Comparison of ENCODE assay signal across 17 cellular contexts in the genomic region with DNA sequence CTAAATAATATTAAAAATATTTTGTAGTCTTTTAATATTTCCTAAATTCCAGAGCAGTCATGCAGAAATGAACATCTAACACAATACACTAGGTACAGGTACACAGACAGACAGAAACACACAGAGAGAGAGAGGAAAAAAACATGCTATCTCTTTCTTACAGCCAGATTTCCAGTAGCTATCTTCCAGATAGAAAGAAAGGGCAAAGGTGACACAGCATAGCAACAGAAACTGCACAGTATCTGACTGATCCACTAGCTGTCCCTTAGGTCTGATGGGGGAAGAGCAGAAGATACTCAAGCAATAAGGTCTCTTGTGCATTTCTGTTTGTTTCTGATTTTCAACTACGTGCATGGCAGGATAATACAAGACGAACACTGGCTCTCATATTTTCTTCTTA. TPM values are rescaled to one million over a fixed set of nuclear protein-coding genes. Genes with fewer than 3 reads are reported as not detected.
DNase-seq lines count a peak whose midpoint lies in the region; ATAC-seq, FAIRE-seq and TF ChIP-seq lines count a peak whose summit lies in the region.
"Had no signal": no experiment of that assay in that cellular context is flagged by ENCODE, and none has a peak within 500 bp of the region (broad histone marks: within the 10 kb centered on the region; RNA-seq: fewer than 3 reads in every experiment).

No MANE protein-coding gene starts in this region.

- H3K9me3 ChIP-seq in Loucy (ENCODE audit: insufficient read depth, low read depth, low read length) (no peaks in the 10 kb centered on the region), HepG2 (ENCODE audit: low read length) (no peaks in the 10 kb centered on the region)
- H3K9me3 ChIP-seq: A549, SK-N-SH had no signal

- TF ChIP-seq RAD21 in HepG2 (CRISPR knock-in tag; IDR thresholded peaks at IDR 0.05): no peak

- H3K79me2 ChIP-seq in Loucy (ENCODE audit: insufficient read depth, low read length) (peaks cover 97% of the 10 kb centered on the region), HepG2 (ENCODE audit: insufficient read depth, low read length) (peaks cover 89% of the 10 kb centered on the region)

- H3K36me3 ChIP-seq in Loucy (ENCODE audit: insufficient read depth, low read length) (no peaks in the 10 kb centered on the region), HepG2 (replicated peaks in 1 of 2; ENCODE audit: control insufficient read depth in 1 of 2, insufficient read depth in 2 of 2, low read length in 2 of 2) (peaks cover 0 to 11% of the 10 kb centered on the region in 2 experiments; a peak in 1 of 5 replicates)

- H3K9ac ChIP-seq in Loucy (ENCODE audit: low read depth, low read length, poor library complexity, severe bottlenecking) (peak overlapping the region; percentile 31), HepG2 (ENCODE audit: insufficient read depth, low read depth, low read length) (no peak overlapping the region)
- H3K9ac ChIP-seq: SK-N-SH had no signal

- DNase-seq in GM12891 (ENCODE audit: insufficient read length, low spot score) (no peak), WTC11 (ENCODE audit: low spot score) (no peak), HepG2 (ENCODE audit: low spot score) (no peak), iPS-NIHi7 (ENCODE audit: extremely low spot score) (no peak), MV-4-11 (lab: John Stamatoyannopoulos, UW) (no peak), NCI-H146 (lab: John Stamatoyannopoulos, UW) (no peak)
- DNase-seq in T-helper 2 cell treated with Interferon-gamma antibody and Interleukin-4, amounts not matched to agents 5 μg/mL and 100 μg/mL, for 36 hours (ENCODE audit: low spot score): no peak
- DNase-seq: COR-L47; Kasumi-1; NCI-H345; NCI-H526 treated with DMSO at 0.1 percent for 48 hours; NK-92 treated with Interleukin-12 subunit alpha and Interleukin-12 subunit beta, amount 100 ng/mL, for 24 hours; PC-9; SK-N-SH had no signal

- H3K4me1 ChIP-seq in Loucy (ENCODE audit: insufficient read depth, low read length, poor library complexity, severe bottlenecking) (peaks cover 83% of the 10 kb centered on the region), HepG2 (ENCODE audit: insufficient read depth, low read length) (peaks cover 54% of the 10 kb centered on the region)

- H3K9me2 ChIP-seq in Loucy (replicated peaks; ENCODE audit: low read depth, low read length): no peaks in the 10 kb centered on the region
- H3K9me2 ChIP-seq: SK-N-SH had no signal

- no peak overlapping the region for H3K4me3 Mint-ChIP-seq in WTC11
- H3K4me3 Mint-ChIP-seq in T-helper 2 cell treated with Interferon-gamma antibody and Interleukin-4, amounts not matched to agents 5 μg/mL and 100 μg/mL, for 36 hours: no peak overlapping the region
- H3K4me3 Mint-ChIP-seq: CD14-positive monocyte had no signal

- TF ChIP-seq EP300 in HepG2 (IDR thresholded peaks at IDR 0.05; ENCODE audit: low read depth in 2 of 2, low read length in 2 of 2) (no peak), HepG2 (CRISPR knock-in tag; IDR thresholded peaks at IDR 0.05; ENCODE audit: borderline replicate concordance) (no peak)

- peak overlapping the region; percentile 37 for H3K4me3 ChIP-seq in Loucy (ENCODE audit: low read length, poor library complexity, severe bottlenecking)
- H3K4me3 ChIP-seq in HepG2 (replicated peaks in 1 of 3; ENCODE audit: insufficient read depth in 1 of 3, low read depth in 2 of 3, low read length in 3 of 3): no peak overlapping the region
- H3K4me3 ChIP-seq: A549, PC-9 had no signal

- peaks cover 61% of the 10 kb centered on the region for H4K20me1 ChIP-seq in Loucy (ENCODE audit: insufficient read depth, low read length, poor library complexity, severe bottlenecking)
- H4K20me1 ChIP-seq in HepG2 (ENCODE audit: insufficient read depth, low read length): no peaks in the 10 kb centered on the region

- no peak for TF ChIP-seq CTCF in Loucy (conservative IDR thresholded peaks at IDR 0.05; ENCODE audit: low read length)
- no peak for TF ChIP-seq CTCF in WTC11 (IDR thresholded peaks at IDR 0.05)
- TF ChIP-seq CTCF in HepG2 (CRISPR knock-in tag; IDR thresholded peaks at IDR 0.05): no peak

- intact Hi-C loops in HepG2 (cut with micrococcal nuclease; ENCODE audit: unreplicated experiment): no loop called here

- WGBS in HepG2 (ENCODE audit: low lambda C conversion rate): 89% methylated on average over 2 of the region's 2 CpGs

- peak overlapping the region; percentile 57 for H3K4me2 ChIP-seq in Loucy (ENCODE audit: low read depth, low read length, poor library complexity, severe bottlenecking)
- H3K4me2 ChIP-seq in HepG2 (ENCODE audit: low read depth, low read length): no peak overlapping the region
- H3K4me2 ChIP-seq: A549, PC-9, SK-N-SH had no signal

- H3F3A ChIP-seq in Loucy (ENCODE audit: low read depth): 0 out of 2 replicates have a peak, but pooled peaks cover 3% of the 10 kb centered on the region

- H3K36me3 Mint-ChIP-seq in WTC11: 0 out of 2 replicates have a peak, but pooled peaks cover 2% of the 10 kb centered on the region
- H3K36me3 Mint-ChIP-seq in T-helper 2 cell treated with Interferon-gamma antibody and Interleukin-4, amounts not matched to agents 5 μg/mL and 100 μg/mL, for 36 hours (ENCODE audit: low read depth): peaks cover 29% of the 10 kb centered on the region

- no peak overlapping the region for H3K27ac ChIP-seq in HepG2 (ENCODE audit: extremely low read length, insufficient read depth, low read length)
- H3K27ac ChIP-seq: A549, PC-9 had no signal

- no peaks in the 10 kb centered on the region for H3K9me3 Mint-ChIP-seq in WTC11
- H3K9me3 Mint-ChIP-seq in T-helper 2 cell treated with Interferon-gamma antibody and Interleukin-4, amounts not matched to agents 5 μg/mL and 100 μg/mL, for 36 hours: no peaks in the 10 kb centered on the region
- H3K9me3 Mint-ChIP-seq: CD14-positive monocyte had no signal

- H3K27me3 ChIP-seq in Loucy (ENCODE audit: insufficient read depth, low read length, poor library complexity, severe bottlenecking) (no peaks in the 10 kb centered on the region), HepG2 (ENCODE audit: control insufficient read depth in 1 of 2, insufficient read depth in 2 of 2, low read length in 2 of 2) (no peaks in the 10 kb centered on the region; a peak in 1 of 5 replicates)

- CTCF ChIA-PET in WTC11 (lab: Charles Lee): no interaction called here
- CTCF ChIA-PET in HepG2 (lab: Yijun Ruan, JAX; ENCODE audit: low intra/inter-chr PET ratio, low total read pairs): no interaction called here

- H2AFZ ChIP-seq in Loucy (ENCODE audit: low read length) (no peak overlapping the region), HepG2 (ENCODE audit: low read length) (no peak overlapping the region)
- H2AFZ ChIP-seq: PC-9 had no signal

- TF ChIP-seq POLR2A in GM12891 (IDR thresholded peaks at IDR 0.05; ENCODE audit: low read depth, low read length) (no peak), HepG2 (IDR thresholded peaks at IDR 0.05; ENCODE audit: insufficient read depth in 1 of 2, low read depth in 2 of 2, low read length in 2 of 2) (no peak)

- peaks cover 18% of the 10 kb centered on the region for H3K4me1 Mint-ChIP-seq in WTC11
- H3K4me1 Mint-ChIP-seq in T-helper 2 cell treated with Interferon-gamma antibody and Interleukin-4, amounts not matched to agents 5 μg/mL and 100 μg/mL, for 36 hours (ENCODE audit: low read depth): peaks cover 54% of the 10 kb centered on the region

- no peaks in the 10 kb centered on the region for H3K27me3 Mint-ChIP-seq in WTC11 (ENCODE audit: low read depth)
- no peaks in the 10 kb centered on the region for H3K27me3 Mint-ChIP-seq in T-helper 2 cell treated with Interferon-gamma antibody and Interleukin-4, amounts not matched to agents 5 μg/mL and 100 μg/mL, for 36 hours (ENCODE audit: low read depth)

- FAIRE-seq in GM12891 (lab: Jason Lieb, UNC) (peak; percentile 75), HepG2 (lab: Jason Lieb, UNC) (no peak)
- FAIRE-seq: A549 had no signal

- POLR2A ChIA-PET in WTC11 (lab: Charles Lee) (no interaction called here), HepG2 (lab: Yijun Ruan, JAX) (no interaction called here)

- 0 out of 2 replicates have a peak overlapping the region, but pooled peaks have one; percentile 20 for H3K27ac Mint-ChIP-seq in WTC11
- H3K27ac Mint-ChIP-seq in T-helper 2 cell treated with Interferon-gamma antibody and Interleukin-4, amounts not matched to agents 5 μg/mL and 100 μg/mL, for 36 hours: no peak overlapping the region

- in situ Hi-C loops in HepG2 (cut with HindIII; ENCODE audit: extremely low pct_ligation_motif_present, low pct_unique_long_range_greater_than_20kb): no loop called here

- no TSS peak for BruUV-seq in HepG2 (replicated peaks; lab: Mats Ljungman, UMichigan)

- ATAC-seq in WTC11 (no peak), HepG2 (peak; percentile 77)
- ATAC-seq: A549 had no signal

TF ChIP-seq in GM12891, 5 proteins besides CTCF, POLR2A, EP300 and RAD21 (continues in another document):
- TF ChIP-seq POLR2AphosphoS5 (IDR thresholded peaks at IDR 0.05; ENCODE audit: low read depth, low read length): no peak

TF ChIP-seq in HepG2, 621 proteins besides CTCF, POLR2A, EP300 and RAD21:
- peak; percentile 52; the same call in 1 of the 2 replicates for TF ChIP-seq NR2F6 (IDR thresholded peaks at IDR 0.05)
- no peak for TF ChIP-seq NR2F6 (CRISPR knock-in tag; IDR thresholded peaks at IDR 0.05)
- TF ChIP-seq NPAS2 (CRISPR knock-in tag; IDR thresholded peaks at IDR 0.05; ENCODE audit: borderline replicate concordance): no peak

RNA-seq across cellular contexts. Expression of a gene that starts 7.8 kb away (rescaled TPM):
- polyA plus RNA-seq in GM12891 (2012; ENCODE audit: low read depth, missing spikeins): 47.7 TPM
- total RNA-seq in WTC11 (2021) (20.7 to 23.0 TPM (median 22.2 TPM) in 3 replicates), HepG2 (2016; rRNA removed; fragmentation: Illumina TruSeq; extraction: Trizol) (21.7 and 40.9 TPM in 2 replicates)
- total RNA-seq in HepG2 (2016; cell fraction: cytosol; rRNA removed; fragmentation: Illumina TruSeq; extraction: Trizol; ENCODE audit: low read depth): 390 and 448 TPM in 2 replicates
- 20.3 and 39.8 TPM in 2 replicates for total RNA-seq in HepG2 (2016; cell fraction: insoluble cytoplasmic fraction; rRNA removed; fragmentation: Illumina TruSeq; extraction: Trizol)
- total RNA-seq in HepG2 (2016; cell fraction: membrane; rRNA removed; fragmentation: Illumina TruSeq; extraction: Trizol): 97.2 and 111 TPM in 2 replicates
- 53.9 and 55.5 TPM in 2 replicates for total RNA-seq in HepG2 (2016; cell fraction: nucleus; rRNA removed; fragmentation: Illumina TruSeq; extraction: Trizol)
- 5.0 and 5.9 TPM in 2 replicates for polyA plus RNA-seq in HepG2 (2011; rRNA removed)
- 2.2 and 4.6 TPM in 2 replicates for polyA plus RNA-seq in HepG2 (2011; cell fraction: cytosol; rRNA removed)
- polyA plus RNA-seq in HepG2 (2011; cell fraction: nucleus; rRNA removed): 9.7 and 13.6 TPM in 2 replicates
- 11.4 and 16.7 TPM in 2 replicates for polyA plus RNA-seq in HepG2 (2012)
- polyA plus RNA-seq in HepG2 (2016; cell fraction: cytosol; fragmentation: Illumina TruSeq; extraction: Trizol; ENCODE audit: low read depth): 0.57 and 0.69 TPM in 2 replicates
- 7.5 and 10.8 TPM in 2 replicates for polyA plus RNA-seq in HepG2 (2016; cell fraction: insoluble cytoplasmic fraction; fragmentation: Illumina TruSeq; extraction: Trizol; ENCODE audit: low read depth)
- polyA plus RNA-seq in HepG2 (2016; cell fraction: membrane; fragmentation: Illumina TruSeq; extraction: Trizol; ENCODE audit: low read depth): 1.5 TPM in 2 replicates
- polyA plus RNA-seq in HepG2 (2016; cell fraction: nucleus; fragmentation: Illumina TruSeq; extraction: Trizol; ENCODE audit: insufficient read depth, low read depth): 24.1 and 28.3 TPM in 2 replicates
- polyA minus RNA-seq in HepG2 (2011; rRNA and poly(A)+ RNA removed; ENCODE audit: low replicate concordance): 8.0 and 9.7 TPM in 2 replicates
- 8.8 and 18.1 TPM in 2 replicates for polyA minus RNA-seq in HepG2 (2011; cell fraction: cytosol; rRNA and poly(A)+ RNA removed)
- 85.0 and 102 TPM in 2 replicates for polyA minus RNA-seq in HepG2 (2011; cell fraction: nucleus; rRNA and poly(A)+ RNA removed)
